Comparison of ENCODE assay signal across 17 cellular contexts in genomic region chr15:80026310-80026709, GRCh38. TPM values are rescaled to one million over a fixed set of nuclear protein-coding genes. Genes with fewer than 3 reads are reported as not detected.
"Had no signal": no experiment of that assay in that cellular context is flagged by ENCODE, and none has a peak within 500 bp of the region (broad histone marks: within the 10 kb centered on the region; RNA-seq: fewer than 3 reads in every experiment).

No MANE protein-coding gene starts in this region.

- H3K36me3 ChIP-seq: brain microvascular endothelial cell, esophagus muscularis mucosa, left lung, pancreas had no signal

- H3K27me3 ChIP-seq: brain microvascular endothelial cell, left lung, pancreas, testis had no signal

- DNase-seq: activated effector memory CD4-positive, alpha-beta T cell treated with Interleukin-2 at 50 U/mL for 16 hours; activated T-cell treated with anti-CD3 and anti-CD28 coated beads for 4 hours; brain microvascular endothelial cell; left lung; nephron progenitor cell; pancreas; stimulated activated CD4-positive, alpha-beta T cell treated with anti-CD3 and anti-CD28 coated beads, Interleukin-2, amount 100 ng/mL, for 48 hours; stimulated activated naive CD8-positive, alpha-beta T cell treated with anti-CD3 and anti-CD28 coated beads, Interleukin-15, amount 100 ng/mL, for 72 hours; T1000; testis had no signal

- H3K4me1 Mint-ChIP-seq: nephron progenitor cell had no signal

- H3K27me3 Mint-ChIP-seq: dendritic cell treated with granulocyte-macrophage colony-stimulating factor and Interleukin-4, amounts not matched to agents 40 ng/mL and 50 ng/mL, for 4 days; memory B cell; stimulated activated naive CD8-positive, alpha-beta T cell treated with anti-CD3 and anti-CD28 coated beads, Interleukin-15, amount 100 ng/mL, for 72 hours had no signal

- H3K4me3 ChIP-seq: esophagus muscularis mucosa, left lung, pancreas, testis had no signal

- H3K27ac ChIP-seq: brain microvascular endothelial cell, esophagus muscularis mucosa, left lung, pancreas, testis, VCaP had no signal

- H3K4me1 ChIP-seq: esophagus muscularis mucosa, left lung, pancreas, testis had no signal

- H3K9me3 Mint-ChIP-seq: dendritic cell treated with granulocyte-macrophage colony-stimulating factor and Interleukin-4, amounts not matched to agents 40 ng/mL and 50 ng/mL, for 4 days; nephron progenitor cell had no signal

- H3K27ac Mint-ChIP-seq: dendritic cell treated with granulocyte-macrophage colony-stimulating factor and Interleukin-4, amounts not matched to agents 40 ng/mL and 50 ng/mL, for 4 days; memory B cell; nephron progenitor cell; stimulated activated naive CD8-positive, alpha-beta T cell treated with anti-CD3 and anti-CD28 coated beads, Interleukin-15, amount 100 ng/mL, for 72 hours had no signal

- FAIRE-seq: islet of Langerhans, pancreas, urothelium cell line had no signal

- H3K9me3 ChIP-seq: esophagus muscularis mucosa, left lung, pancreas, testis had no signal

- H3K4me3 Mint-ChIP-seq: dendritic cell treated with granulocyte-macrophage colony-stimulating factor and Interleukin-4, amounts not matched to agents 40 ng/mL and 50 ng/mL, for 4 days; memory B cell; nephron progenitor cell; stimulated activated naive CD8-positive, alpha-beta T cell treated with anti-CD3 and anti-CD28 coated beads, Interleukin-15, amount 100 ng/mL, for 72 hours had no signal

RNA-seq across cellular contexts. Expression of gene BCL2A1, which starts 55.3 kb away (rescaled TPM):
- total RNA-seq: fibroblast of villous mesenchyme, testis had no signal
